Comparison of ENCODE assay signal across 10 cellular contexts in genomic region chr18:54607213-54607934, GRCh38. TPM values are rescaled to one million over a fixed set of nuclear protein-coding genes. Genes with fewer than 3 reads are reported as not detected.
A peak's percentile ranks its signal among the peaks of the same experiment; 100 is the strongest.
DNase-seq lines count a peak whose midpoint lies in the region; ATAC-seq, FAIRE-seq and TF ChIP-seq lines count a peak whose summit lies in the region.
"Had no signal": no experiment of that assay in that cellular context is flagged by ENCODE, and none has a peak within 500 bp of the region (broad histone marks: within the 10 kb centered on the region; RNA-seq: fewer than 3 reads in every experiment).

No MANE protein-coding gene starts in this region.

- no peaks in the 10 kb centered on the region for H3K36me3 ChIP-seq in bronchial epithelial cell (ENCODE audit: control insufficient read depth, insufficient read depth, low read length)

- H3K4me3 Mint-ChIP-seq in memory B cell, result peak overlapping the region; percentile 3

- H3K36me3 Mint-ChIP-seq in memory B cell, result no peaks in the 10 kb centered on the region

- FAIRE-seq in D721Med (lab: Jason Lieb, UNC) (peak; percentile 48), bronchial epithelial cell (lab: Jason Lieb, UNC) (peak; percentile 84)

- no peak for DNase-seq in D721Med (ENCODE audit: insufficient read length, low spot score)
- peak; percentile 42 for DNase-seq in NB4 (ENCODE audit: low read depth)
- peak; percentile 99 for DNase-seq in bronchial epithelial cell (ENCODE audit: low read depth)
- DNase-seq in memory B cell (ENCODE audit: low spot score in 2 of 2), result no peak
- no peak for DNase-seq in hypothalamus (lab: John Stamatoyannopoulos, UW)
- DNase-seq in T1000 (lab: John Stamatoyannopoulos, UW), result no peak
- DNase-seq: activated T-cell treated with anti-CD3 and anti-CD28 coated beads for 4 hours, retina had no signal

- ATAC-seq in memory B cell (ENCODE audit: low read depth), result no peak
- ATAC-seq in HG02840 (IDR thresholded peaks at IDR 0.05; ENCODE audit: low FRiP score, unreplicated experiment), result no peak
- no peak for ATAC-seq in HG03442 (IDR thresholded peaks at IDR 0.05; ENCODE audit: unreplicated experiment)

- no peaks in the 10 kb centered on the region for H3K4me1 Mint-ChIP-seq in memory B cell

- peak overlapping the region; percentile 50 for H3K4me3 ChIP-seq in NB4 (ENCODE audit: low read depth, low read length)
- H3K4me3 ChIP-seq in bronchial epithelial cell (ENCODE audit: low read depth, low read length), result peak overlapping the region; percentile 17

- H3K27me3 Mint-ChIP-seq in memory B cell, result no peaks in the 10 kb centered on the region

- no peak for TF ChIP-seq POLR2A in NB4 (IDR thresholded peaks at IDR 0.05; ENCODE audit: extremely low read depth, insufficient read length)

- H3K27me3 ChIP-seq in bronchial epithelial cell (ENCODE audit: control insufficient read depth, insufficient read depth, low read length), result peaks cover 5% of the 10 kb centered on the region

- H3K27ac Mint-ChIP-seq in memory B cell, result no peak overlapping the region

- no peaks in the 10 kb centered on the region for H3K9me3 Mint-ChIP-seq in memory B cell

- TF ChIP-seq CTCF in D721Med (IDR thresholded peaks at IDR 0.05; ENCODE audit: insufficient read depth, missing control alignments) (no peak), NB4 (IDR thresholded peaks at IDR 0.05; ENCODE audit: low read depth, low read length) (no peak), bronchial epithelial cell (IDR thresholded peaks at IDR 0.05; ENCODE audit: insufficient read depth, low read length, severe bottlenecking) (no peak)

RNA-seq across cellular contexts. Expression of gene DYNAP, which starts 16.3 kb away (rescaled TPM):
- total RNA-seq in bronchial epithelial cell, result not detected in 2 replicates

Comparison
In these comparisons a context has a peak if more than half of its experiments do, and no peak if none do; other contexts are left out.
1. DNase-seq: peak in NB4 (single experiment) and bronchial epithelial cell (single experiment); none in D721Med (single experiment), memory B cell (0 of 2), hypothalamus (0 of 51) and T1000 (single experiment).